Comparison of ENCODE assay signal across 9 cellular contexts in the genomic region with DNA sequence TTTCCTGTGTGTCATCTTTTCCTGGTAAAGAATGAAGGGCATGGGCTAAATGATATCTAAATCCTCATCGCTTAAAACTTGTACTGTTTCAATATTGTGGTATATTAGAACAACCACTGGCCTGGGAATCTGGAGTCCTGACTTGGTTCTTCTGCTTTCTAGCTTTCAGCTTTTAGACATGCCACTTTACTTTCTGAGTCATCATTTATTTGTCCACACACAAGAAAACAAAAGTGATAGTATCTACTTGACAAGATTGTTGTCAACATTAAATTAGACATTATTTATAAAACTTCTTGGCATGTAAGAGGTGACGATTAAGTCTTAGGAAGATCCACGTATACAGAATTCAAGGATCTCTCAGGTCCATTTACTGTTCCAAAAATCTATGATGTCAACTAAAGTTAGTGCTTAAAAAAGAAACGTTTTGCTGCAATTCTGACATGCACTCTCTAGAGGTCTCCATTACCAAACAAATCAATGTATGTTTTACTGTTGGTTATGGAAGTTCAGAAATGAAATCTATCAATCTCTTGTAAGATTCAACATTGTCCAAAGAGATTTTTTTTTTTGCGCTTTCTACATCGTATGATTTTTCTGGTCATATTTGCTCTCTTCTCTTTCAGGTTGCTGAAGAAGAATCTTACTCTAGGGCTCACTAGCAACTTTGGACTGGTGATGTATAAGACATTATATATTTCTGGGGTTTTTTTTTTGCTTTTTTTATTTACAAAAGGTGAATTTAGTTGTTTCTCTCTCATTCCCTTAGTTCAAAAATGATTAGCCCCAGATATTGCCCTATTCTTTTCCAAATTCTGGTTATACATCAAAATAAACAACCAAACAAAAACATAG. TPM values are rescaled to one million over a fixed set of nuclear protein-coding genes. Genes with fewer than 3 reads are reported as not detected.
DNase-seq lines count a peak whose midpoint lies in the region; ATAC-seq, FAIRE-seq and TF ChIP-seq lines count a peak whose summit lies in the region.
"Had no signal": no experiment of that assay in that cellular context is flagged by ENCODE, and none has a peak within 500 bp of the region (broad histone marks: within the 10 kb centered on the region; RNA-seq: fewer than 3 reads in every experiment).

No MANE protein-coding gene starts in this region.

- peak; percentile 57 for FAIRE-seq in endometrium (lab: Jason Lieb, UNC)

- ATAC-seq in Right ventricle myocardium inferior (no peak), upper lobe of right lung (no peak), GM18498 (IDR thresholded peaks at IDR 0.05; ENCODE audit: unreplicated experiment) (no peak), HG03196 (IDR thresholded peaks at IDR 0.05; ENCODE audit: unreplicated experiment) (no peak), HG03039 (IDR thresholded peaks at IDR 0.05; ENCODE audit: unreplicated experiment) (no peak)

- no peaks in the 10 kb centered on the region for H3K27me3 ChIP-seq in cardiac muscle cell
- H3K27me3 ChIP-seq in upper lobe of right lung, result no peaks in the 10 kb centered on the region

- H3K9me3 ChIP-seq in cardiac muscle cell (ENCODE audit: low read depth) (no peaks in the 10 kb centered on the region), upper lobe of right lung (no peaks in the 10 kb centered on the region)

- peak in 1 of 2 donors; percentile 41 for DNase-seq in cardiac muscle cell (ENCODE audit: low read depth in 1 of 2, low spot score in 1 of 2)
- DNase-seq in Right ventricle myocardium inferior (ENCODE audit: missing footprints), result no peak
- peak; percentile 56 for DNase-seq in NCI-H2227 (lab: John Stamatoyannopoulos, UW; ENCODE audit: unreplicated experiment)
- DNase-seq in upper lobe of right lung, result no peak
- DNase-seq: glutamatergic neuron had no signal

- peak; percentile 51 for TF ChIP-seq CTCF in cardiac muscle cell (IDR thresholded peaks at IDR 0.05; ENCODE audit: low read depth, low read length)
- peak; percentile 29 for TF ChIP-seq CTCF in upper lobe of right lung (IDR thresholded peaks at IDR 0.05)

- no peak overlapping the region for H3K4me3 ChIP-seq in cardiac muscle cell
- H3K4me3 ChIP-seq in upper lobe of right lung, result no peak overlapping the region

- no peak overlapping the region for H3K27ac ChIP-seq in cardiac muscle cell
- H3K27ac ChIP-seq in upper lobe of right lung, result no peak overlapping the region

- H3K36me3 ChIP-seq in cardiac muscle cell (no peaks in the 10 kb centered on the region), upper lobe of right lung (no peaks in the 10 kb centered on the region)

- intact Hi-C loops in Right ventricle myocardium inferior (cut with DNase I) (no loop called here), upper lobe of right lung (cut with DNase I) (no loop called here)

- H3K4me1 ChIP-seq in cardiac muscle cell (ENCODE audit: low read depth), result peaks cover 5% of the 10 kb centered on the region
- no peaks in the 10 kb centered on the region for H3K4me1 ChIP-seq in upper lobe of right lung

RNA-seq across cellular contexts. Expression of a gene that starts 53.6 kb away (rescaled TPM):
- total RNA-seq in cardiac muscle cell, result 21.2 and 24.4 TPM in 2 replicates
- 20.6 and 21.9 TPM in 2 replicates for polyA plus RNA-seq in cardiac muscle cell
- total RNA-seq in Right ventricle myocardium inferior, result 30.7 TPM
- total RNA-seq in upper lobe of right lung, result 2.3 TPM
